In the genomic region with DNA sequence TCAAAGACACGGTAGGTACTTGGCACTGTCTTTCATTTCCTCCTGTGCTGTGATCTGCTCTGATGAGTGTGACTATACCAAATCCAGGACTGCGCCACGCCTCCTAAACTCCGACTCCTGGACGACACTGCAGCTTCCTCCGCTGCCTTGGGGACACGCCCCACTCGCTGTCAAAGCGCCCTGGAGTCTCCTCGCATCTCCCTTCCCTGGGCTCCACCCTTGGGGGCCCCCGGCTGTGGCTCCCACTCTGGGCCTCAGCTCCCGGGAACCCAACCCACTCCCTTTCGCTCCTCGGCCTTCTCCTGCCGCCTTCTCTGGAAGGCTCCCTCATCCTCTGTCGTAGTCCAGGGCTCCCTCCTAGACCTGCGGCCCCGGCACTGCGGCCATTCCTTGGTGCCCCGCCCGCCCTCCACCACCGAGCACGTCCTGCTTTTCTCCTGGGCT, we compare ENCODE assay signal across 2 cellular contexts.
TF ChIP-seq lines count a peak whose summit lies in the region.

No MANE protein-coding gene starts in this region.

TF ChIP-seq in A549, 52 proteins besides CTCF, POLR2A, EP300 and RAD21 (continued from another document):
- TF ChIP-seq CEBPB (IDR thresholded peaks at IDR 0.05) (no peak), MAZ (IDR thresholded peaks at IDR 0.05; ENCODE audit: borderline replicate concordance, low read depth, low read length) (no peak), HDAC2 (IDR thresholded peaks at IDR 0.05) (no peak), ZSCAN20 (CRISPR knock-in tag; IDR thresholded peaks at IDR 0.05) (no peak), CBX2 (IDR thresholded peaks at IDR 0.05; ENCODE audit: borderline replicate concordance, low read depth) (no peak), CHD4 (IDR thresholded peaks at IDR 0.05; ENCODE audit: borderline replicate concordance) (no peak), KDM5A (IDR thresholded peaks at IDR 0.05) (no peak), FOSB (CRISPR knock-in tag; IDR thresholded peaks at IDR 0.05) (no peak), ZFP36 (IDR thresholded peaks at IDR 0.05; ENCODE audit: borderline replicate concordance, partially characterized antibody) (no peak), SREBF2 (IDR thresholded peaks at IDR 0.05) (no peak)

TF ChIP-seq in K562, 482 proteins besides CTCF, POLR2A, EP300 and RAD21 (continued from another document):
- TF ChIP-seq, protein P1, sequence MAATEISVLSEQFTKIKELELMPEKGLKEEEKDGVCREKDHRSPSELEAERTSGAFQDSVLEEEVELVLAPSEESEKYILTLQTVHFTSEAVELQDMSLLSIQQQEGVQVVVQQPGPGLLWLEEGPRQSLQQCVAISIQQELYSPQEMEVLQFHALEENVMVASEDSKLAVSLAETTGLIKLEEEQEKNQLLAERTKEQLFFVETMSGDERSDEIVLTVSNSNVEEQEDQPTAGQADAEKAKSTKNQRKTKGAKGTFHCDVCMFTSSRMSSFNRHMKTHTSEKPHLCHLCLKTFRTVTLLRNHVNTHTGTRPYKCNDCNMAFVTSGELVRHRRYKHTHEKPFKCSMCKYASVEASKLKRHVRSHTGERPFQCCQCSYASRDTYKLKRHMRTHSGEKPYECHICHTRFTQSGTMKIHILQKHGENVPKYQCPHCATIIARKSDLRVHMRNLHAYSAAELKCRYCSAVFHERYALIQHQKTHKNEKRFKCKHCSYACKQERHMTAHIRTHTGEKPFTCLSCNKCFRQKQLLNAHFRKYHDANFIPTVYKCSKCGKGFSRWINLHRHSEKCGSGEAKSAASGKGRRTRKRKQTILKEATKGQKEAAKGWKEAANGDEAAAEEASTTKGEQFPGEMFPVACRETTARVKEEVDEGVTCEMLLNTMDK (IDR thresholded peaks at IDR 0.05; ENCODE audit: borderline replicate concordance, insufficient read depth, low read depth, low read length, poor library complexity, severe bottlenecking): no peak
- TF ChIP-seq JUNB (CRISPR knock-in tag; conservative IDR thresholded peaks at IDR 0.05) (no peak), NFIX (CRISPR knock-in tag; IDR thresholded peaks at IDR 0.05; ENCODE audit: low read depth) (no peak), CTBP1 (IDR thresholded peaks at IDR 0.05; ENCODE audit: borderline replicate concordance) (peak; percentile 63; the same call in 1 of the 2 replicates), CREB1 (IDR thresholded peaks at IDR 0.05) (no peak), CREB1 (CRISPR knock-in tag; IDR thresholded peaks at IDR 0.05) (0 out of 2 replicates have a peak, but pooled peaks have one; percentile 14), ZNF324 (CRISPR knock-in tag; IDR thresholded peaks at IDR 0.05) (no peak), ZNF24 (IDR thresholded peaks at IDR 0.05) (0 out of 2 replicates have a peak, but pooled peaks have one; percentile 18), ZFP36 (IDR thresholded peaks at IDR 0.05; ENCODE audit: low read depth, low read length, partially characterized antibody) (peak; percentile 2), RCOR1 (IDR thresholded peaks at IDR 0.05; ENCODE audit: borderline replicate concordance in 1 of 2, low read depth in 2 of 2, low read length in 2 of 2) (0 out of 4 replicates have a peak, but pooled peaks of 1 of the 2 experiments have one; percentile 15)
- TF ChIP-seq, protein P2, sequence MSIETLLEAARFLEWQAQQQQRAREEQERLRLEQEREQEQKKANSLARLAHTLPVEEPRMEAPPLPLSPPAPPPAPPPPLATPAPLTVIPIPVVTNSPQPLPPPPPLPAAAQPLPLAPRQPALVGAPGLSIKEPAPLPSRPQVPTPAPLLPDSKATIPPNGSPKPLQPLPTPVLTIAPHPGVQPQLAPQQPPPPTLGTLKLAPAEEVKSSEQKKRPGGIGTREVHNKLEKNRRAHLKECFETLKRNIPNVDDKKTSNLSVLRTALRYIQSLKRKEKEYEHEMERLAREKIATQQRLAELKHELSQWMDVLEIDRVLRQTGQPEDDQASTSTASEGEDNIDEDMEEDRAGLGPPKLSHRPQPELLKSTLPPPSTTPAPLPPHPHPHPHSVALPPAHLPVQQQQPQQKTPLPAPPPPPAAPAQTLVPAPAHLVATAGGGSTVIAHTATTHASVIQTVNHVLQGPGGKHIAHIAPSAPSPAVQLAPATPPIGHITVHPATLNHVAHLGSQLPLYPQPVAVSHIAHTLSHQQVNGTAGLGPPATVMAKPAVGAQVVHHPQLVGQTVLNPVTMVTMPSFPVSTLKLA (conservative IDR thresholded peaks at IDR 0.05): 0 out of 4 replicates have a peak, but pooled peaks of 1 of the 2 experiments have one; percentile 16
- TF ChIP-seq, protein P3, sequence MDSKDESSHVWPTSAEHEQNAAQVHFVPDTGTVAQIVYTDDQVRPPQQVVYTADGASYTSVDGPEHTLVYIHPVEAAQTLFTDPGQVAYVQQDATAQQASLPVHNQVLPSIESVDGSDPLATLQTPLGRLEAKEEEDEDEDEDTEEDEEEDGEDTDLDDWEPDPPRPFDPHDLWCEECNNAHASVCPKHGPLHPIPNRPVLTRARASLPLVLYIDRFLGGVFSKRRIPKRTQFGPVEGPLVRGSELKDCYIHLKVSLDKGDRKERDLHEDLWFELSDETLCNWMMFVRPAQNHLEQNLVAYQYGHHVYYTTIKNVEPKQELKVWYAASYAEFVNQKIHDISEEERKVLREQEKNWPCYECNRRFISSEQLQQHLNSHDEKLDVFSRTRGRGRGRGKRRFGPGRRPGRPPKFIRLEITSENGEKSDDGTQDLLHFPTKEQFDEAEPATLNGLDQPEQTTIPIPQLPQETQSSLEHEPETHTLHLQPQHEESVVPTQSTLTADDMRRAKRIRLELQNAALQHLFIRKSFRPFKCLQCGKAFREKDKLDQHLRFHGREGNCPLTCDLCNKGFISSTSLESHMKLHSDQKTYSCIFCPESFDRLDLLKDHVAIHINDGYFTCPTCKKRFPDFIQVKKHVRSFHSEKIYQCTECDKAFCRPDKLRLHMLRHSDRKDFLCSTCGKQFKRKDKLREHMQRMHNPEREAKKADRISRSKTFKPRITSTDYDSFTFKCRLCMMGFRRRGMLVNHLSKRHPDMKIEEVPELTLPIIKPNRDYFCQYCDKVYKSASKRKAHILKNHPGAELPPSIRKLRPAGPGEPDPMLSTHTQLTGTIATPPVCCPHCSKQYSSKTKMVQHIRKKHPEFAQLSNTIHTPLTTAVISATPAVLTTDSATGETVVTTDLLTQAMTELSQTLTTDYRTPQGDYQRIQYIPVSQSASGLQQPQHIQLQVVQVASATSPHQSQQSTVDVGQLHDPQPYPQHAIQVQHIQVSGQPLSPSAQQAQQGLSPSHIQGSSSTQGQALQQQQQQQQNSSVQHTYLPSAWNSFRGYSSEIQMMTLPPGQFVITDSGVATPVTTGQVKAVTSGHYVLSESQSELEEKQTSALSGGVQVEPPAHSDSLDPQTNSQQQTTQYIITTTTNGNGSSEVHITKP (IDR thresholded peaks at IDR 0.05; ENCODE audit: partially characterized antibody): peak; percentile 19
